In the genomic region with DNA sequence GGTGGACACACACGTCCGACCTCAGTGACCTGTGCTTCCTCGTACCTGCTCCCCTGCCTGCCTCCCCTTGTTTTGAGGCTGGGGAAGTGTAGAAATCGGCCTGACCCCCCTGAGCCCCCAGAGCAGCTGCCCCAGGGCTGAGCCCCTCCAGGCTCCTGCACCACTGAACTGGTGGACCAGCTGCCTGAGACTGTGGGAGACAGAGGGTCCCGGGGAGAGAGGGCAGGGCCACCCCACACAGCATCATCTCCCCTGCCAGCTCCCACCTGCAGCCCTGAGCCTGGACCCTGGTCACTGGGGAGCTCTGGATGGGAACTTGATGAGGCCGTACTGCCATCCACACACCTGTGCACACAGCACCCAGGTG, we compare ENCODE assay signal across 21 cellular contexts. TPM values are rescaled to one million over a fixed set of nuclear protein-coding genes. Genes with fewer than 3 reads are reported as not detected.
DNase-seq lines count a peak whose midpoint lies in the region; ATAC-seq and TF ChIP-seq lines count a peak whose summit lies in the region.
"Had no signal": no experiment of that assay in that cellular context is flagged by ENCODE, and none has a peak within 500 bp of the region (broad histone marks: within the 10 kb centered on the region; RNA-seq: fewer than 3 reads in every experiment).

No MANE protein-coding gene starts in this region.

- CTCF ChIA-PET in Caco-2 (lab: Charles Lee), result no interaction called here

- H3K4me2 ChIP-seq in neural progenitor cell, result no peak overlapping the region

- H3K27ac ChIP-seq in neural progenitor cell (no peak overlapping the region), heart left ventricle (no peak overlapping the region)
- H3K27ac ChIP-seq: 22Rv1 had no signal

- peak overlapping the region; percentile 40 for H3K4me3 Mint-ChIP-seq in T-helper 2 cell treated with Interferon-gamma antibody and Interleukin-4, amounts not matched to agents 5 μg/mL and 100 μg/mL, for 36 hours
- peak overlapping the region; percentile 19 for H3K4me3 Mint-ChIP-seq in Caco-2 (ENCODE audit: unreplicated experiment)
- H3K4me3 Mint-ChIP-seq in brain, result peak overlapping the region in 3 of 5 experiments; percentile 37 to 59 (median 39)
- peak overlapping the region; percentile 67 for H3K4me3 Mint-ChIP-seq in neural progenitor cell
- H3K4me3 Mint-ChIP-seq: HFFc6 had no signal

- no peak for TF ChIP-seq POLR2A in heart left ventricle (IDR thresholded peaks at IDR 0.05)

- H3K9ac ChIP-seq in neural progenitor cell, result no peak overlapping the region

- no peak for DNase-seq in T-helper 2 cell treated with Interferon-gamma antibody and Interleukin-4, amounts not matched to agents 5 μg/mL and 100 μg/mL, for 36 hours (ENCODE audit: low spot score)
- DNase-seq in T-helper 2 cell, result no peak
- no peak for DNase-seq in Caco-2
- DNase-seq in neural progenitor cell (ENCODE audit: low spot score), result no peak
- DNase-seq in heart left ventricle, result no peak
- DNase-seq in pons (ENCODE audit: low spot score), result no peak
- DNase-seq in sciatic nerve (ENCODE audit: low spot score), result no peak
- DNase-seq: BE2C, HFFc6, Kasumi-1, MM.1S, NCI-H1105, NCI-H1694, NCI-H2107, NCI-H2227 treated with DMSO at 0.1 percent for 48 hours, NCI-H524 treated with DMSO at 0.1 percent for 48 hours had no signal

- intact Hi-C loops in Caco-2 (cut with micrococcal nuclease; ENCODE audit: unreplicated experiment) (no loop called here), heart left ventricle (cut with DNase I) (no loop called here), sciatic nerve (cut with DNase I) (no loop called here)

- no peak overlapping the region for H3K27ac Mint-ChIP-seq in T-helper 2 cell treated with Interferon-gamma antibody and Interleukin-4, amounts not matched to agents 5 μg/mL and 100 μg/mL, for 36 hours
- H3K27ac Mint-ChIP-seq in Caco-2 (ENCODE audit: unreplicated experiment), result no peak overlapping the region
- no peak overlapping the region for H3K27ac Mint-ChIP-seq in brain
- H3K27ac Mint-ChIP-seq in neural progenitor cell, result no peak overlapping the region
- H3K27ac Mint-ChIP-seq: HFFc6 had no signal

- BruUV-seq in Caco-2 (replicated peaks; lab: Mats Ljungman, UMichigan), result no TSS peak

- H3K4me1 ChIP-seq in Caco-2 (peaks cover 4% of the 10 kb centered on the region; the same call in 1 of the 2 replicates), neural progenitor cell (peaks cover 5% of the 10 kb centered on the region), heart left ventricle (peaks cover 0 to 28% (median 16%) of the 10 kb centered on the region in 12 donors)
- H3K4me1 ChIP-seq: BE2C had no signal

- H3K36me3 ChIP-seq in Caco-2 (ENCODE audit: control insufficient read depth, insufficient read depth, low read length), result no peaks in the 10 kb centered on the region
- no peaks in the 10 kb centered on the region for H3K36me3 ChIP-seq in neural progenitor cell
- H3K36me3 ChIP-seq in heart left ventricle, result no peaks in the 10 kb centered on the region
- H3K36me3 ChIP-seq: BE2C had no signal

- no peaks in the 10 kb centered on the region for H3K9me3 Mint-ChIP-seq in T-helper 2 cell treated with Interferon-gamma antibody and Interleukin-4, amounts not matched to agents 5 μg/mL and 100 μg/mL, for 36 hours
- no peaks in the 10 kb centered on the region for H3K9me3 Mint-ChIP-seq in Caco-2 (ENCODE audit: unreplicated experiment)
- H3K9me3 Mint-ChIP-seq in brain, result peaks cover 0 to 2% (median 0%) of the 10 kb centered on the region in 5 experiments
- H3K9me3 Mint-ChIP-seq in neural progenitor cell, result no peaks in the 10 kb centered on the region
- H3K9me3 Mint-ChIP-seq: HFFc6, IgD-negative memory B cell had no signal

- TF ChIP-seq CTCF in Caco-2 (IDR thresholded peaks at IDR 0.05; ENCODE audit: insufficient read depth in 1 of 2, low read depth in 1 of 2, low read length in 1 of 2, severe bottlenecking in 1 of 2, unreplicated experiment in 1 of 2) (no peak), brain (conservative IDR thresholded peaks at IDR 0.05) (no peak), neural progenitor cell (IDR thresholded peaks at IDR 0.05) (no peak), heart left ventricle (IDR thresholded peaks at IDR 0.05) (no peak)

- ATAC-seq in heart left ventricle (no peak), sciatic nerve (no peak)
- ATAC-seq: Panc1 had no signal

- no peak overlapping the region for H2AFZ ChIP-seq in neural progenitor cell (replicated peaks)

- no peaks in the 10 kb centered on the region for H3K79me2 ChIP-seq in neural progenitor cell (ENCODE audit: low read depth)

- H4K20me1 ChIP-seq in neural progenitor cell (ENCODE audit: low read depth), result peaks cover 14% of the 10 kb centered on the region

- H3F3A ChIP-seq in neural progenitor cell (ENCODE audit: low read depth), result peaks cover 7% of the 10 kb centered on the region

- H3K9me3 ChIP-seq in Caco-2 (no peaks in the 10 kb centered on the region), neural progenitor cell (ENCODE audit: low read depth) (no peaks in the 10 kb centered on the region), heart left ventricle (peaks cover 0 to 5% (median 0%) of the 10 kb centered on the region in 12 donors)

- H3K4me3 ChIP-seq in Caco-2 (ENCODE audit: low read depth, low read length) (no peak overlapping the region), neural progenitor cell (no peak overlapping the region), heart left ventricle (no peak overlapping the region)

- H3K27me3 ChIP-seq in Caco-2 (replicated peaks; ENCODE audit: control insufficient read depth, insufficient read depth, low read length) (no peaks in the 10 kb centered on the region), neural progenitor cell (peaks cover 43% of the 10 kb centered on the region), heart left ventricle (peaks cover 24 to 70% (median 50%) of the 10 kb centered on the region in 9 donors)

- 85 to 100% (median 88%) methylated on average over 3 to 6 of the region's 6 CpGs for WGBS in heart left ventricle, 4 donors

- H3K36me3 Mint-ChIP-seq in T-helper 2 cell treated with Interferon-gamma antibody and Interleukin-4, amounts not matched to agents 5 μg/mL and 100 μg/mL, for 36 hours (ENCODE audit: low read depth), result no peaks in the 10 kb centered on the region
- H3K36me3 Mint-ChIP-seq in Caco-2 (ENCODE audit: insufficient read depth, unreplicated experiment) (peaks cover 6% of the 10 kb centered on the region), brain (no peaks in the 10 kb centered on the region), neural progenitor cell (peaks cover 2% of the 10 kb centered on the region)
- H3K36me3 Mint-ChIP-seq: IgD-negative memory B cell had no signal

- H3K4me1 Mint-ChIP-seq in T-helper 2 cell treated with Interferon-gamma antibody and Interleukin-4, amounts not matched to agents 5 μg/mL and 100 μg/mL, for 36 hours (ENCODE audit: low read depth), result peaks cover 2% of the 10 kb centered on the region
- no peaks in the 10 kb centered on the region for H3K4me1 Mint-ChIP-seq in Caco-2 (ENCODE audit: low read depth, unreplicated experiment)
- H3K4me1 Mint-ChIP-seq in brain, result peaks cover 11% of the 10 kb centered on the region
- peaks cover 8% of the 10 kb centered on the region for H3K4me1 Mint-ChIP-seq in neural progenitor cell

- peaks cover 25% of the 10 kb centered on the region for H3K27me3 Mint-ChIP-seq in T-helper 2 cell treated with Interferon-gamma antibody and Interleukin-4, amounts not matched to agents 5 μg/mL and 100 μg/mL, for 36 hours (ENCODE audit: low read depth)
- H3K27me3 Mint-ChIP-seq in Caco-2 (ENCODE audit: insufficient read depth, unreplicated experiment), result no peaks in the 10 kb centered on the region
- H3K27me3 Mint-ChIP-seq in brain, result peaks cover 21% of the 10 kb centered on the region
- peaks cover 20% of the 10 kb centered on the region for H3K27me3 Mint-ChIP-seq in neural progenitor cell (ENCODE audit: insufficient read depth, low read depth)

- POLR2A ChIA-PET in Caco-2 (lab: Charles Lee), result no interaction called here

RNA-seq across cellular contexts. Expression of a gene that starts 15.0 kb away (rescaled TPM):
- total RNA-seq in Caco-2 (2022) (6.2 and 6.6 TPM in 2 replicates), neural progenitor cell (ENCODE audit: low replicate concordance) (0.62 and 3.4 TPM in 2 replicates), heart left ventricle (1 to 10 TPM in 1 of 9 donors, under 1 TPM in 8; 0.19 to 3.1 (median 0.33) TPM), sciatic nerve (8.1 TPM)
- polyA plus RNA-seq in brain (ENCODE audit: insufficient read depth, low read depth, low replicate concordance) (36.3 TPM), heart left ventricle (under 1 TPM; 0.27 to 0.30 TPM)
- polyA plus RNA-seq: AG04450, IgD-negative memory B cell had no signal

RNA-seq across cellular contexts. Expression of a gene that starts 35.3 kb away (rescaled TPM):
- total RNA-seq in Caco-2 (2022) (47.7 and 53.0 TPM in 2 replicates), neural progenitor cell (ENCODE audit: low replicate concordance) (18.0 and 50.3 TPM in 2 replicates), heart left ventricle (10 to 100 TPM in 5 of 9 donors, 1 to 10 TPM in 4; 8.1 to 14.9 (median 10.3) TPM), sciatic nerve (27.2 TPM)
- polyA plus RNA-seq in brain (ENCODE audit: insufficient read depth, low read depth, low replicate concordance) (57.1 TPM), heart left ventricle (10 to 100 TPM; 10.4 to 12.8 TPM)
